9 cellular contexts compared by ENCODE assay signal in the genomic region with DNA sequence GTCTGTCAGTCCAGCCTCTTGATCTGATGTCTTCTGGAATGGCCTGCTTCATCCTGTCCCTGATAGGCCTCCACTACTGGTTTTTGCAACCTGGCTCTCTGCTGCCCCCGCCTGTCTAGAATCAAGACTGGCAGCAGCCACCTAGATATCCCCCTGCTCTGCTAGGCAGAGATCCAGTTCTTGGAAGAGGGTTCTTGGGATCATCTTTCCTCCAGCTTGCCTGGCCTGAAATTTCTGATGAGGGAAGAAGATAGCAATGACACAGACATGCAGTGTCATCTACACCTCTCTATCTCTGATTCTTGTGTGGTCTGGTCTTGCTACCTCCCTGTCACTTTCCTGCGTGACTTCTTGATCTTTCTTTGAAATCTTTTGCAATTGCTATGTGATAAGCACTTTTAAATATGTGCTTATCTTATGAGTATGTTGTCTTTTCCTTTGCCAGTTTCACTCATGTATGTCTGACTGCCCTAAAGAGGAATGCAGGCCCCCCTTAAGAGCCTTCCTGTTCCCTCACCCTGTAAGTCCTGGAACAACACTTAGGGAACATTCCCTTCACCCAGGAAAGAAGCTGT. TPM values are rescaled to one million over a fixed set of nuclear protein-coding genes. Genes with fewer than 3 reads are reported as not detected.
DNase-seq lines count a peak whose midpoint lies in the region; ATAC-seq and TF ChIP-seq lines count a peak whose summit lies in the region.
"Had no signal": no experiment of that assay in that cellular context is flagged by ENCODE, and none has a peak within 500 bp of the region (broad histone marks: within the 10 kb centered on the region; RNA-seq: fewer than 3 reads in every experiment).

No MANE protein-coding gene starts in this region.

- H3K27ac ChIP-seq in ACC112 (ENCODE audit: low read depth, low read length) (peak overlapping the region; percentile 94), coronary artery (peak overlapping the region; percentile 22 to 85), lung (ENCODE audit: low read depth in 1 of 2, low read length in 1 of 2) (peak overlapping the region in 1 of 2 donors; percentile 89)

- peak; percentile 69 for DNase-seq in GM13976 (ENCODE audit: low spot score)
- DNase-seq in NCI-H2227 (lab: John Stamatoyannopoulos, UW; ENCODE audit: unreplicated experiment), result peak; percentile 57
- peak; percentile 81 for DNase-seq in activated CD4-positive, alpha-beta T cell treated with anti-CD3 and anti-CD28 coated beads, Interleukin-2, amount 10 ng/mL, durations not matched to agents 7 days and 5 days
- no peak for DNase-seq in coronary artery (ENCODE audit: low spot score)
- DNase-seq in lung (ENCODE audit: low spot score), result peak; percentile 86
- DNase-seq in stimulated activated CD8-positive, alpha-beta memory T cell treated with anti-CD3 and anti-CD28 coated beads, Interleukin-15, amount 100 ng/mL, for 1 hour (ENCODE audit: low read depth), result peak; percentile 57

- peaks cover 84% of the 10 kb centered on the region for H3K4me1 Mint-ChIP-seq in activated CD4-positive, alpha-beta T cell treated with anti-CD3 and anti-CD28 coated beads, Interleukin-2, amount 10 ng/mL, durations not matched to agents 7 days and 5 days

- CTCF ChIA-PET in activated CD4-positive, alpha-beta T cell treated with anti-CD3 and anti-CD28 coated beads, Interleukin-2, amount 10 ng/mL, durations not matched to agents 7 days and 5 days (lab: Charles Lee), result interaction anchor here (0.6 to 4.7 kb wide), 9 partner anchors 10 to 248 kb away, joined by 3 to 45 read pairs (median 8); partner anchors contain the start of gene NFATC3

- no peaks in the 10 kb centered on the region for H3K9me3 Mint-ChIP-seq in activated CD4-positive, alpha-beta T cell treated with anti-CD3 and anti-CD28 coated beads, Interleukin-2, amount 10 ng/mL, durations not matched to agents 7 days and 5 days

- H2AFZ ChIP-seq in ACC112 (ENCODE audit: low read length, unreplicated experiment), result no peak overlapping the region

- H3K27me3 Mint-ChIP-seq in activated CD4-positive, alpha-beta T cell treated with anti-CD3 and anti-CD28 coated beads, Interleukin-2, amount 10 ng/mL, durations not matched to agents 7 days and 5 days, result no peaks in the 10 kb centered on the region

- H3K27ac Mint-ChIP-seq in activated CD4-positive, alpha-beta T cell treated with anti-CD3 and anti-CD28 coated beads, Interleukin-2, amount 10 ng/mL, durations not matched to agents 7 days and 5 days, result peak overlapping the region; percentile 89

- H3K4me3 ChIP-seq in ACC112 (ENCODE audit: low read depth, low read length) (no peak overlapping the region), coronary artery (no peak overlapping the region), lung (no peak overlapping the region)

- in situ Hi-C loops in GM13976 (cut with MboI; ENCODE audit: low sequenced_read_pairs, unreplicated experiment), result no loop called here

- POLR2A ChIA-PET in activated CD4-positive, alpha-beta T cell treated with anti-CD3 and anti-CD28 coated beads, Interleukin-2, amount 10 ng/mL, durations not matched to agents 7 days and 5 days (lab: Charles Lee), result interaction anchor here (0.6 kb wide), 1 partner anchor 10 kb away, joined by 4 read pairs; no protein-coding TSS in a partner anchor

- peak; percentile 76 for TF ChIP-seq CTCF in GM13976 (IDR thresholded peaks at IDR 0.05; ENCODE audit: borderline replicate concordance, control extremely low read depth, extremely low read depth, insufficient read depth, missing control alignments)
- TF ChIP-seq CTCF in coronary artery (IDR thresholded peaks at IDR 0.05), result peak; percentile 33
- peak; percentile 62 for TF ChIP-seq CTCF in lung (IDR thresholded peaks at IDR 0.05; ENCODE audit: control extremely low read depth, extremely low read depth)

- no peak overlapping the region for H3K4me3 Mint-ChIP-seq in activated CD4-positive, alpha-beta T cell treated with anti-CD3 and anti-CD28 coated beads, Interleukin-2, amount 10 ng/mL, durations not matched to agents 7 days and 5 days

- H3K36me3 ChIP-seq in ACC112 (ENCODE audit: insufficient read depth, low read length), result peaks cover 4% of the 10 kb centered on the region; the same call in 1 of the 2 replicates
- peaks cover 0 to 4% of the 10 kb centered on the region in 2 donors for H3K36me3 ChIP-seq in lung (ENCODE audit: control insufficient read depth in 2 of 2, insufficient read depth in 2 of 2, low read length in 2 of 2)

- ATAC-seq in lung (ENCODE audit: insufficient read depth, low FRiP score) (peak; percentile 69), HG03571 (IDR thresholded peaks at IDR 0.05; ENCODE audit: unreplicated experiment) (no peak)

- H3K27me3 ChIP-seq in ACC112 (ENCODE audit: insufficient read depth, low read length), result no peaks in the 10 kb centered on the region
- H3K27me3 ChIP-seq in lung (ENCODE audit: control insufficient read depth, insufficient read depth), result no peaks in the 10 kb centered on the region

- no peaks in the 10 kb centered on the region for H3K9me3 ChIP-seq in lung (ENCODE audit: control insufficient read depth in 2 of 2, insufficient read depth in 1 of 2, low read length in 1 of 2)

- 19 to 26% methylated on average over 2 of the region's 2 CpGs for WGBS in lung, 2 donors

- no peaks in the 10 kb centered on the region for H3K79me2 ChIP-seq in ACC112 (ENCODE audit: control insufficient read depth, insufficient read depth, low read length, unreplicated experiment)

- peaks cover 52% of the 10 kb centered on the region for H3K36me3 Mint-ChIP-seq in activated CD4-positive, alpha-beta T cell treated with anti-CD3 and anti-CD28 coated beads, Interleukin-2, amount 10 ng/mL, durations not matched to agents 7 days and 5 days (ENCODE audit: low read depth)

- H3K4me1 ChIP-seq in ACC112 (ENCODE audit: control insufficient read depth, insufficient read depth, low read length, unreplicated experiment), result peaks cover 35% of the 10 kb centered on the region
- peaks cover 0 to 18% of the 10 kb centered on the region in 2 donors for H3K4me1 ChIP-seq in lung (ENCODE audit: control insufficient read depth in 2 of 2, insufficient read depth in 2 of 2, low read length in 2 of 2)

RNA-seq across cellular contexts. Expression of gene NFATC3, which starts 20.3 kb away (rescaled TPM):
- total RNA-seq in activated CD4-positive, alpha-beta T cell treated with anti-CD3 and anti-CD28 coated beads, Interleukin-2, amount 10 ng/mL, durations not matched to agents 7 days and 5 days, result 100 to 1,000 TPM; 146 to 159 TPM
- total RNA-seq in lung, result 10 to 100 TPM; 56.0 to 69.6 TPM
- 10 to 100 TPM; 13.5 to 15.5 TPM for polyA plus RNA-seq in lung

RNA-seq across cellular contexts. Expression of gene DUS2, which starts 41.8 kb away (rescaled TPM):
- total RNA-seq in activated CD4-positive, alpha-beta T cell treated with anti-CD3 and anti-CD28 coated beads, Interleukin-2, amount 10 ng/mL, durations not matched to agents 7 days and 5 days, result 10 to 100 TPM; 21.5 to 23.4 TPM
- total RNA-seq in lung, result 10 to 100 TPM; 14.2 to 17.1 TPM
- 10 to 100 TPM in 1 of 2 donors, 1 to 10 TPM in 1; 8.1 to 13.2 TPM for polyA plus RNA-seq in lung

RNA-seq across cellular contexts. Expression of gene DDX28, which starts 41.8 kb away (rescaled TPM):
- total RNA-seq in activated CD4-positive, alpha-beta T cell treated with anti-CD3 and anti-CD28 coated beads, Interleukin-2, amount 10 ng/mL, durations not matched to agents 7 days and 5 days, result 10 to 100 TPM; 12.9 to 14.4 TPM
- 10 to 100 TPM in 1 of 2 donors, 1 to 10 TPM in 1; 6.6 to 12.5 TPM for total RNA-seq in lung
- 10 to 100 TPM in 1 of 2 donors, 1 to 10 TPM in 1; 9.4 to 14.5 TPM for polyA plus RNA-seq in lung

RNA-seq across cellular contexts. Expression of gene DPEP2NB, which starts 49.2 kb away (rescaled TPM):
- total RNA-seq in activated CD4-positive, alpha-beta T cell treated with anti-CD3 and anti-CD28 coated beads, Interleukin-2, amount 10 ng/mL, durations not matched to agents 7 days and 5 days, result not detected
- total RNA-seq in lung, result not detected
- polyA plus RNA-seq in lung, result not detected
- total RNA-seq: urinary bladder had no signal
- polyA plus RNA-seq: urinary bladder had no signal
